In the genomic region with DNA sequence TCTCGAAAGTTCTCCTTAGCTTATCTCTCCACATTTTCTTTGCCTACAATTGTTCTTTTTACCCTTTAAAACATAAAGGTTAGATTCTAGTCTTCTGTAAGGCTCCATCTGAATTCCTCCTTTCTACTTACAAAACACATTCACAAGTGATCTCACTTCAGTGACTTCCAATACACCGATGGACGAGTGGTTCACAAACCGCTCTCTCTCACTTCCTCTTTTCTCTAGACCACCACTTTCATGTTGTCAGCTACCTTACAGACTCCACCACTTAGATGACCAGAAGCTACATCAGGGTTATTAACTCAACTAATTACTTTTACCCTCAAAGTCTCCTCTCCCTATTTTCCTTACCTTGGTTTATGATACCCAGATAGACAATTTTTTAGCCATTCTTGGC, we compare ENCODE assay signal across 10 cellular contexts. TPM values are rescaled to one million over a fixed set of nuclear protein-coding genes. Genes with fewer than 3 reads are reported as not detected.
DNase-seq lines count a peak whose midpoint lies in the region; ATAC-seq and TF ChIP-seq lines count a peak whose summit lies in the region.
"Had no signal": no experiment of that assay in that cellular context is flagged by ENCODE, and none has a peak within 500 bp of the region (broad histone marks: within the 10 kb centered on the region; RNA-seq: fewer than 3 reads in every experiment).

No MANE protein-coding gene starts in this region.

- H3K9me3 Mint-ChIP-seq in naive B cell (peaks cover 3 to 10% (median 6%) of the 10 kb centered on the region in 7 donors), chondrocyte (ENCODE audit: low read depth) (peaks cover 4% of the 10 kb centered on the region)
- H3K9me3 Mint-ChIP-seq in activated CD4-positive, alpha-beta memory T cell treated with anti-CD3 and anti-CD28 coated beads for 36 hours: no peaks in the 10 kb centered on the region

- ATAC-seq in HG02623 (IDR thresholded peaks at IDR 0.05; ENCODE audit: unreplicated experiment) (peak; percentile 100), HG03460 (IDR thresholded peaks at IDR 0.05; ENCODE audit: unreplicated experiment) (peak; percentile 100), naive B cell (ENCODE audit: low read depth in 2 of 2) (peak; percentile 97 to 99), SK-N-SH treated with all-trans-retinoic acid at 6 μM for 48 hours (no peak)

- H3K27me3 Mint-ChIP-seq in naive B cell: peaks cover 62 to 75% (median 70%) of the 10 kb centered on the region in 3 donors
- H3K27me3 Mint-ChIP-seq in activated CD4-positive, alpha-beta memory T cell treated with anti-CD3 and anti-CD28 coated beads for 36 hours: peaks cover 12% of the 10 kb centered on the region
- H3K27me3 Mint-ChIP-seq in chondrocyte (ENCODE audit: low read depth): no peaks in the 10 kb centered on the region

- POLR2A ChIA-PET in activated CD4-positive, alpha-beta memory T cell treated with anti-CD3 and anti-CD28 coated beads for 36 hours (lab: Charles Lee): no interaction called here

- H3K4me1 Mint-ChIP-seq in naive B cell: peaks cover 13 to 23% (median 21%) of the 10 kb centered on the region in 3 donors
- H3K4me1 Mint-ChIP-seq in activated CD4-positive, alpha-beta memory T cell treated with anti-CD3 and anti-CD28 coated beads for 36 hours (ENCODE audit: low read depth): peaks cover 2% of the 10 kb centered on the region
- H3K4me1 Mint-ChIP-seq in chondrocyte (ENCODE audit: low read depth): peaks cover 40% of the 10 kb centered on the region
- H3K4me1 Mint-ChIP-seq: central memory CD8-positive, alpha-beta T cell had no signal

- CTCF ChIA-PET in activated CD4-positive, alpha-beta memory T cell treated with anti-CD3 and anti-CD28 coated beads for 36 hours (lab: Charles Lee): no interaction called here

- intact Hi-C loops in activated CD4-positive, alpha-beta memory T cell treated with anti-CD3 and anti-CD28 coated beads for 36 hours (cut with micrococcal nuclease): no loop called here

- H3K4me3 Mint-ChIP-seq in naive B cell: peak overlapping the region in 1 of 8 donors; percentile 49
- H3K4me3 Mint-ChIP-seq in activated CD4-positive, alpha-beta memory T cell treated with anti-CD3 and anti-CD28 coated beads for 36 hours: no peak overlapping the region
- H3K4me3 Mint-ChIP-seq in chondrocyte (ENCODE audit: unreplicated experiment): no peak overlapping the region
- H3K4me3 Mint-ChIP-seq: central memory CD8-positive, alpha-beta T cell had no signal

- H3K36me3 Mint-ChIP-seq in naive B cell (peaks cover 0 to 19% of the 10 kb centered on the region in 2 donors), chondrocyte (ENCODE audit: low read depth) (no peaks in the 10 kb centered on the region)
- no peaks in the 10 kb centered on the region for H3K36me3 Mint-ChIP-seq in activated CD4-positive, alpha-beta memory T cell treated with anti-CD3 and anti-CD28 coated beads for 36 hours

- TF ChIP-seq CTCF in chondrocyte (IDR thresholded peaks at IDR 0.05): no peak

- DNase-seq in GM19238 (ENCODE audit: insufficient read length, low spot score) (peak; percentile 23), naive B cell (peak; percentile 59), chondrocyte (ENCODE audit: low spot score) (no peak)
- no peak for DNase-seq in activated CD4-positive, alpha-beta memory T cell treated with anti-CD3 and anti-CD28 coated beads for 36 hours
- DNase-seq: activated T-cell treated with anti-CD3 and anti-CD28 coated beads, Interleukin-2, amount 50 U/mL, for 1 hour; NCI-H524 treated with DMSO at 0.1 percent for 48 hours had no signal

- peak overlapping the region in 3 of 6 donors; percentile 12 to 85 (median 71) for H3K27ac Mint-ChIP-seq in naive B cell
- no peak overlapping the region for H3K27ac Mint-ChIP-seq in activated CD4-positive, alpha-beta memory T cell treated with anti-CD3 and anti-CD28 coated beads for 36 hours
- H3K27ac Mint-ChIP-seq in chondrocyte (ENCODE audit: unreplicated experiment): no peak overlapping the region

TF ChIP-seq in SK-N-SH treated with all-trans-retinoic acid at 6 μM for 48 hours, 23 proteins besides CTCF, POLR2A, EP300 and RAD21:
- no peak for TF ChIP-seq RARB (CRISPR knock-in tag; IDR thresholded peaks at IDR 0.05)
- TF ChIP-seq TCF4 (CRISPR knock-in tag; IDR thresholded peaks at IDR 0.05; ENCODE audit: borderline replicate concordance): no peak
- TF ChIP-seq ESRRG (CRISPR knock-in tag; IDR thresholded peaks at IDR 0.05): no peak
- TF ChIP-seq, protein P1, sequence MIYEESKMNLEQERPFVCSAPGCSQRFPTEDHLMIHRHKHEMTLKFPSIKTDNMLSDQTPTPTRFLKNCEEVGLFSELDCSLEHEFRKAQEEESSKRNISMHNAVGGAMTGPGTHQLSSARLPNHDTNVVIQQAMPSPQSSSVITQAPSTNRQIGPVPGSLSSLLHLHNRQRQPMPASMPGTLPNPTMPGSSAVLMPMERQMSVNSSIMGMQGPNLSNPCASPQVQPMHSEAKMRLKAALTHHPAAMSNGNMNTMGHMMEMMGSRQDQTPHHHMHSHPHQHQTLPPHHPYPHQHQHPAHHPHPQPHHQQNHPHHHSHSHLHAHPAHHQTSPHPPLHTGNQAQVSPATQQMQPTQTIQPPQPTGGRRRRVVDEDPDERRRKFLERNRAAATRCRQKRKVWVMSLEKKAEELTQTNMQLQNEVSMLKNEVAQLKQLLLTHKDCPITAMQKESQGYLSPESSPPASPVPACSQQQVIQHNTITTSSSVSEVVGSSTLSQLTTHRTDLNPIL (CRISPR knock-in tag; IDR thresholded peaks at IDR 0.05; ENCODE audit: low read depth): no peak
- no peak for TF ChIP-seq TOX (CRISPR knock-in tag; IDR thresholded peaks at IDR 0.05; ENCODE audit: borderline replicate concordance)
- TF ChIP-seq SNAI2 (CRISPR knock-in tag; IDR thresholded peaks at IDR 0.05): no peak
- TF ChIP-seq, protein P2, sequence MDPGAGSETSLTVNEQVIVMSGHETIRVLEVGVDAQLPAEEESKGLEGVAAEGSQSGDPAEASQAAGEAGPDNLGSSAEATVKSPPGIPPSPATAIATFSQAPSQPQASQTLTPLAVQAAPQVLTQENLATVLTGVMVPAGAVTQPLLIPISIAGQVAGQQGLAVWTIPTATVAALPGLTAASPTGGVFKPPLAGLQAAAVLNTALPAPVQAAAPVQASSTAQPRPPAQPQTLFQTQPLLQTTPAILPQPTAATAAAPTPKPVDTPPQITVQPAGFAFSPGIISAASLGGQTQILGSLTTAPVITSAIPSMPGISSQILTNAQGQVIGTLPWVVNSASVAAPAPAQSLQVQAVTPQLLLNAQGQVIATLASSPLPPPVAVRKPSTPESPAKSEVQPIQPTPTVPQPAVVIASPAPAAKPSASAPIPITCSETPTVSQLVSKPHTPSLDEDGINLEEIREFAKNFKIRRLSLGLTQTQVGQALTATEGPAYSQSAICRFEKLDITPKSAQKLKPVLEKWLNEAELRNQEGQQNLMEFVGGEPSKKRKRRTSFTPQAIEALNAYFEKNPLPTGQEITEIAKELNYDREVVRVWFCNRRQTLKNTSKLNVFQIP (CRISPR knock-in tag; IDR thresholded peaks at IDR 0.05; ENCODE audit: borderline replicate concordance, low read depth): no peak
- no peak for TF ChIP-seq BACH2 (CRISPR knock-in tag; IDR thresholded peaks at IDR 0.05; ENCODE audit: borderline replicate concordance)
- no peak for TF ChIP-seq CSDC2 (CRISPR knock-in tag; IDR thresholded peaks at IDR 0.05)
- no peak for TF ChIP-seq ZC3H10 (CRISPR knock-in tag; IDR thresholded peaks at IDR 0.05)
- TF ChIP-seq, protein P3, sequence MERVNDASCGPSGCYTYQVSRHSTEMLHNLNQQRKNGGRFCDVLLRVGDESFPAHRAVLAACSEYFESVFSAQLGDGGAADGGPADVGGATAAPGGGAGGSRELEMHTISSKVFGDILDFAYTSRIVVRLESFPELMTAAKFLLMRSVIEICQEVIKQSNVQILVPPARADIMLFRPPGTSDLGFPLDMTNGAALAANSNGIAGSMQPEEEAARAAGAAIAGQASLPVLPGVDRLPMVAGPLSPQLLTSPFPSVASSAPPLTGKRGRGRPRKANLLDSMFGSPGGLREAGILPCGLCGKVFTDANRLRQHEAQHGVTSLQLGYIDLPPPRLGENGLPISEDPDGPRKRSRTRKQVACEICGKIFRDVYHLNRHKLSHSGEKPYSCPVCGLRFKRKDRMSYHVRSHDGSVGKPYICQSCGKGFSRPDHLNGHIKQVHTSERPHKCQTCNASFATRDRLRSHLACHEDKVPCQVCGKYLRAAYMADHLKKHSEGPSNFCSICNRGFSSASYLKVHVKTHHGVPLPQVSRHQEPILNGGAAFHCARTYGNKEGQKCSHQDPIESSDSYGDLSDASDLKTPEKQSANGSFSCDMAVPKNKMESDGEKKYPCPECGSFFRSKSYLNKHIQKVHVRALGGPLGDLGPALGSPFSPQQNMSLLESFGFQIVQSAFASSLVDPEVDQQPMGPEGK (CRISPR knock-in tag; IDR thresholded peaks at IDR 0.05; ENCODE audit: borderline replicate concordance): no peak
- no peak for TF ChIP-seq ZNF70 (CRISPR knock-in tag; IDR thresholded peaks at IDR 0.05)
TF ChIP-seq in SK-N-SH treated with all-trans-retinoic acid at 6 μM for 48 hours: peak in this region for 0.

RNA-seq across cellular contexts. Expression of a gene that starts 11.8 kb away (rescaled TPM):
- polyA plus RNA-seq in naive B cell (ENCODE audit: low read depth in 6 of 6): not detected
- 1 to 10 TPM; 1.4 to 1.8 TPM for total RNA-seq in activated CD4-positive, alpha-beta memory T cell treated with anti-CD3 and anti-CD28 coated beads for 36 hours
- 22.0 to 25.1 TPM (median 23.6 TPM) in 3 replicates for total RNA-seq in chondrocyte

Comparison
In these comparisons a context has a peak if more than half of its experiments do, and no peak if none do; other contexts are left out.
1. DNase-seq: peak in GM19238 (single experiment) and naive B cell (single experiment); none in activated CD4-positive, alpha-beta memory T cell treated with anti-CD3 and anti-CD28 coated beads for 36 hours (single experiment) and chondrocyte (single experiment).